ENCODE assay signal across 18 cellular contexts in the genomic region with DNA sequence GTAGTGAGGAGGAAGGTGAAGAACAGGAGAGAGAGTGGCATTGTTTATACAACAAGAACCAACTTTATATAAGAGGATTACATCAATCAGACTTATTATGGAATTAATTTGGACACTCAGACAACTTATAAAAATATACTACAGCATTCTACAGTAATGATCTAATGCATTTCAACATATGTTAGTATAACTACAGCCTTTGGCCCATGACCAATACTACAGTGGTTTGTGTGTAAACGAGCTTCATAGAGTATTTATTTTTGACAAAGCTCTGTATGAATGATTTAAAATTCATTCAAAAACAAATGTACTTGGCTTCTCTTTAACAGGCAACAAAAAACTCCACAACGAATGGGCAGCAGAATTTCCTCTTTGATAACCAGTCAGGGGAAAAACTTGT.
A peak's percentile ranks its signal among the peaks of the same experiment; 100 is the strongest.
DNase-seq lines count a peak whose midpoint lies in the region; ATAC-seq and TF ChIP-seq lines count a peak whose summit lies in the region.
"Had no signal": no experiment of that assay in that cellular context is flagged by ENCODE, and none has a peak within 500 bp of the region (broad histone marks: within the 10 kb centered on the region; RNA-seq: fewer than 3 reads in every experiment).

No MANE protein-coding gene starts in this region.

- no peak overlapping the region for H3K4me3 Mint-ChIP-seq in nephron progenitor cell
- H3K4me3 Mint-ChIP-seq: activated CD4-positive, alpha-beta T cell treated with anti-CD3 and anti-CD28 coated beads, Interleukin-2, amount 10 ng/mL, durations not matched to agents 24 days and 14 days; activated T-helper 17 cell treated with anti-CD3 and anti-CD28 coated beads, Interleukin-2, amount 50 U/mL, for 72 hours; CD4-positive, alpha-beta T cell; endodermal cell; neural progenitor cell; stimulated activated naive B cell treated with anti-CD40 and anti-IgM and Interleukin-4, amounts not matched to agents 10 μg/mL and 1 μg/mL and 100 μg/mL, for 72 hours; T-helper 17 cell had no signal

- no peak for TF ChIP-seq CTCF in nephron progenitor cell (IDR thresholded peaks at IDR 0.05)

- H3K9me3 Mint-ChIP-seq in nephron progenitor cell, result no peaks in the 10 kb centered on the region
- H3K9me3 Mint-ChIP-seq: activated CD4-positive, alpha-beta T cell treated with anti-CD3 and anti-CD28 coated beads, Interleukin-2, amount 10 ng/mL, durations not matched to agents 24 days and 14 days; activated naive CD4-positive, alpha-beta T cell treated with anti-CD3 and anti-CD28 coated beads, Interleukin-2, amount 50 U/mL, for 72 hours; activated T-helper 17 cell treated with anti-CD3 and anti-CD28 coated beads, Interleukin-2, amount 50 U/mL, for 72 hours; CD4-positive, alpha-beta T cell; endodermal cell; neural progenitor cell; stimulated activated naive B cell treated with anti-CD40 and anti-IgM and Interleukin-4, amounts not matched to agents 10 μg/mL and 1 μg/mL and 100 μg/mL, for 72 hours had no signal

- H3K4me1 Mint-ChIP-seq in nephron progenitor cell, result peaks cover 62% of the 10 kb centered on the region
- H3K4me1 Mint-ChIP-seq: activated CD4-positive, alpha-beta T cell treated with anti-CD3 and anti-CD28 coated beads, Interleukin-2, amount 10 ng/mL, durations not matched to agents 24 days and 14 days; activated T-helper 17 cell treated with anti-CD3 and anti-CD28 coated beads, Interleukin-2, amount 50 U/mL, for 72 hours had no signal

- ATAC-seq in GM19397 (IDR thresholded peaks at IDR 0.05; ENCODE audit: unreplicated experiment) (no peak), HG02642 (IDR thresholded peaks at IDR 0.05; ENCODE audit: poor library complexity, unreplicated experiment) (no peak)
- ATAC-seq: activated naive CD4-positive, alpha-beta T cell treated with anti-CD3 and anti-CD28 coated beads, Interleukin-2, amount 50 U/mL, for 72 hours; activated T-helper 17 cell treated with anti-CD3 and anti-CD28 coated beads, Interleukin-2, amount 50 U/mL, for 72 hours; stimulated activated naive B cell treated with anti-CD40 and anti-IgM and Interleukin-4, amounts not matched to agents 10 μg/mL and 1 μg/mL and 100 μg/mL, for 72 hours; T-helper 17 cell had no signal

- DNase-seq in H4 (ENCODE audit: low spot score), result peak; percentile 16
- peak; percentile 36 for DNase-seq in NCI-H1694 treated with DMSO at 0.1 percent for 48 hours (lab: John Stamatoyannopoulos, UW)
- DNase-seq in fibroblast of gingiva (ENCODE audit: low read depth), result peak; percentile 57
- DNase-seq in nephron progenitor cell, result no peak
- no peak for DNase-seq in D341Med (ENCODE audit: low spot score)
- DNase-seq: activated CD4-positive, alpha-beta T cell treated with anti-CD3 and anti-CD28 coated beads, Interleukin-2, amount 10 ng/mL, durations not matched to agents 24 days and 14 days; CD4-positive, alpha-beta T cell; DMS53; endodermal cell; islet precursor cell; NCI-H2081 treated with DMSO at 0.1 percent for 48 hours; stimulated activated naive B cell treated with anti-CD40 and anti-IgM and Interleukin-4, amounts not matched to agents 10 μg/mL and 1 μg/mL and 100 μg/mL, for 72 hours; T-helper 17 cell had no signal

- peaks cover 33% of the 10 kb centered on the region for H3K36me3 Mint-ChIP-seq in nephron progenitor cell (ENCODE audit: low read depth)
- H3K36me3 Mint-ChIP-seq: activated naive CD4-positive, alpha-beta T cell treated with anti-CD3 and anti-CD28 coated beads, Interleukin-2, amount 50 U/mL, for 72 hours; stimulated activated naive B cell treated with anti-CD40 and anti-IgM and Interleukin-4, amounts not matched to agents 10 μg/mL and 1 μg/mL and 100 μg/mL, for 72 hours had no signal

- H3K27me3 Mint-ChIP-seq in nephron progenitor cell (ENCODE audit: low read depth, poor library complexity), result no peaks in the 10 kb centered on the region
- H3K27me3 Mint-ChIP-seq: T-helper 17 cell had no signal

- H3K27ac Mint-ChIP-seq in nephron progenitor cell, result peak overlapping the region; percentile 6
- H3K27ac Mint-ChIP-seq: activated CD4-positive, alpha-beta T cell treated with anti-CD3 and anti-CD28 coated beads, Interleukin-2, amount 10 ng/mL, durations not matched to agents 24 days and 14 days; activated naive CD4-positive, alpha-beta T cell treated with anti-CD3 and anti-CD28 coated beads, Interleukin-2, amount 50 U/mL, for 72 hours; activated T-helper 17 cell treated with anti-CD3 and anti-CD28 coated beads, Interleukin-2, amount 50 U/mL, for 72 hours; CD4-positive, alpha-beta T cell; endodermal cell; neural progenitor cell; stimulated activated naive B cell treated with anti-CD40 and anti-IgM and Interleukin-4, amounts not matched to agents 10 μg/mL and 1 μg/mL and 100 μg/mL, for 72 hours; T-helper 17 cell had no signal

Comparison
In these comparisons a context has a peak if more than half of its experiments do, and no peak if none do; other contexts are left out.
1. DNase-seq: peak in H4 (single experiment), NCI-H1694 treated with DMSO at 0.1 percent for 48 hours (single experiment) and fibroblast of gingiva (single experiment); none in nephron progenitor cell (single experiment) and D341Med (single experiment).